13 cellular contexts compared by ENCODE assay signal in genomic region chr16:46739934-46740333, GRCh38.
"Had no signal": no experiment of that assay in that cellular context is flagged by ENCODE, and none has a peak within 500 bp of the region (broad histone marks: within the 10 kb centered on the region; RNA-seq: fewer than 3 reads in every experiment).

No MANE protein-coding gene starts in this region.

- H3K4me1 ChIP-seq: pancreas had no signal

- ATAC-seq: natural killer cell; pancreas; stimulated activated naive CD8-positive, alpha-beta T cell treated with anti-CD3 and anti-CD28 coated beads, Interleukin-15, Interleukin-2, amounts not matched to agents 100 U/mL and 50 U/mL, for 24 hours; WTC11 had no signal

- H3K4me3 ChIP-seq: coronary artery, lung, pancreas, SK-N-MC had no signal

- H3K36me3 ChIP-seq: neutrophil, pancreas had no signal

- H3K27me3 Mint-ChIP-seq: activated naive CD8-positive, alpha-beta T cell had no signal

- H3K9me3 ChIP-seq: neutrophil, pancreas had no signal

- H3K9me3 Mint-ChIP-seq: natural killer cell, WTC11 had no signal

- H3K27ac Mint-ChIP-seq: activated naive CD8-positive, alpha-beta T cell; natural killer cell; WTC11 had no signal

- H3K4me3 Mint-ChIP-seq: activated naive CD8-positive, alpha-beta T cell; natural killer cell; WTC11 had no signal

- H3K36me3 Mint-ChIP-seq: activated naive CD8-positive, alpha-beta T cell; natural killer cell; WTC11 had no signal

- DNase-seq: activated gamma-delta T cell treated with Interleukin-2 at 50 U/mL for 16 hours; activated T-cell treated with anti-CD3 and anti-CD28 coated beads, Interleukin-2, amount 50 U/mL, for 1 hour; midbrain; natural killer cell; stimulated activated CD4-positive, alpha-beta T cell treated with anti-CD3 and anti-CD28 coated beads, Interleukin-4, amount 100 ng/mL, for 24 hours; stimulated activated naive CD8-positive, alpha-beta T cell treated with anti-CD3 and anti-CD28 coated beads, Interleukin-15, Interleukin-2, amounts not matched to agents 100 U/mL and 50 U/mL, for 24 hours had no signal

- H3K27me3 ChIP-seq: neutrophil had no signal

- H3K27ac ChIP-seq: coronary artery, neutrophil, pancreas, SK-N-MC had no signal
